Comparison of ENCODE assay signal across 27 cellular contexts in the genomic region with DNA sequence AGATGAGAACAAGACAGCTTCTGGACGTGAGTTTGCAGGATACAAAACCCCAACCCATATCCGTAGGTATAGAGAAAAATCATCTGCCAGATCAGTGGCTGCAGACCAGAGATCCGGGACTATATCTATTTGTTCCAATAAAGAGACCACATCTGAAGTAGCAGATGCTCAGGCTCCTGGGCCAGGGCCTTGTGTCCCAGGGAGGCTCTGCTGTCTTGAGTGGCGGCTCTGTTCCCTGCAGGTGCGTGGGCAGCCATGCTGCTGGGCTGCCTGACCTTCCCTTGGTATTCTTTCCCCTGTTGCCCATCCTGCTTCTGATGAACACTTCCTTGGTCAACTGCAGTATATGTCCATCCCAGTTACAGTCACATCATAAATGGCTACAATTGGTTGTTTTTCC.
"Had no signal": no experiment of that assay in that cellular context is flagged by ENCODE, and none has a peak within 500 bp of the region (broad histone marks: within the 10 kb centered on the region; RNA-seq: fewer than 3 reads in every experiment).

No MANE protein-coding gene starts in this region.

- ATAC-seq: activated CD4-positive, alpha-beta T cell treated with anti-CD3 and anti-CD28 coated beads for 36 hours; activated CD8-positive, alpha-beta T cell treated with anti-CD3 and anti-CD28 coated beads for 36 hours had no signal

- FAIRE-seq: astrocyte had no signal

- H3K27ac ChIP-seq: KMS-11, Peyer's patch, RWPE1, SJCRH30, VCaP had no signal

- DNase-seq: activated CD4-positive, alpha-beta T cell treated with anti-CD3 and anti-CD28 coated beads for 36 hours; activated CD4-positive, alpha-beta T cell treated with anti-CD3 and anti-CD28 coated beads, Interleukin-2, amount 50 U/mL, for 1 hour; activated CD4-positive, CD25-positive, alpha-beta regulatory T cell; activated CD8-positive, alpha-beta memory T cell treated with anti-CD3 and anti-CD28 coated beads, Interleukin-2, amount 50 U/mL, for 4 hours; activated CD8-positive, alpha-beta T cell treated with anti-CD3 and anti-CD28 coated beads for 36 hours; activated gamma-delta T cell; activated naive CD4-positive, alpha-beta T cell treated with anti-CD3 and anti-CD28 coated beads for 36 hours; amygdala; NCI-H1092; NCI-H1417 treated with DMSO at 0.1 percent for 48 hours; NCI-H1694; NCI-H2029; NCI-H2107; NCI-H345; NCI-H510A; Right ventricle myocardium superior; SJCRH30; SK-N-SH; T-helper 1 cell had no signal

- H3K9me3 ChIP-seq: Peyer's patch, SJCRH30, SK-N-SH had no signal

- H3K4me3 ChIP-seq: Peyer's patch, SJCRH30 had no signal

- H3K9me3 Mint-ChIP-seq: activated CD8-positive, alpha-beta T cell treated with anti-CD3 and anti-CD28 coated beads for 36 hours had no signal

- H3K27ac Mint-ChIP-seq: activated CD4-positive, alpha-beta T cell treated with anti-CD3 and anti-CD28 coated beads for 36 hours; activated CD8-positive, alpha-beta T cell treated with anti-CD3 and anti-CD28 coated beads for 36 hours; activated naive CD4-positive, alpha-beta T cell treated with anti-CD3 and anti-CD28 coated beads for 36 hours; activated naive CD8-positive, alpha-beta T cell; activated T-helper 1 cell treated with anti-CD3 and anti-CD28 coated beads, Interleukin-12 subunit alpha, Interleukin-12 subunit beta, Interleukin-2, Interleukin-4 antibody, amounts not matched to agents 30 ng/mL and 10 ng/mL and 1 ng/mL, durations not matched to agents 14 hours and 24 hours and 36 hours; brain had no signal

- H3K4me3 Mint-ChIP-seq: activated CD4-positive, alpha-beta T cell treated with anti-CD3 and anti-CD28 coated beads for 36 hours; activated CD8-positive, alpha-beta T cell treated with anti-CD3 and anti-CD28 coated beads for 36 hours; activated naive CD4-positive, alpha-beta T cell treated with anti-CD3 and anti-CD28 coated beads for 36 hours; activated naive CD8-positive, alpha-beta T cell; activated T-helper 1 cell treated with anti-CD3 and anti-CD28 coated beads, Interleukin-12 subunit alpha, Interleukin-12 subunit beta, Interleukin-2, Interleukin-4 antibody, amounts not matched to agents 30 ng/mL and 10 ng/mL and 1 ng/mL, durations not matched to agents 14 hours and 24 hours and 36 hours; brain had no signal

- H3K36me3 ChIP-seq: Peyer's patch, SJCRH30 had no signal

- H3K27me3 ChIP-seq: Peyer's patch, SJCRH30 had no signal

- H3K4me1 ChIP-seq: SJCRH30 had no signal
